ENCODE assay signal across 29 cellular contexts in genomic region chr5:181120761-181121160, GRCh38. TPM values are rescaled to one million over a fixed set of nuclear protein-coding genes. Genes with fewer than 3 reads are reported as not detected.
"Had no signal": no experiment of that assay in that cellular context is flagged by ENCODE, and none has a peak within 500 bp of the region (broad histone marks: within the 10 kb centered on the region; RNA-seq: fewer than 3 reads in every experiment).

No MANE protein-coding gene starts in this region.

- H3K9me3 ChIP-seq: MG63, SJSA1 had no signal

- H3K4me3 ChIP-seq: coronary artery, MG63, SJSA1 had no signal

- H3K36me3 ChIP-seq: MG63, SJSA1 had no signal

- ATAC-seq: activated CD4-positive, CD25-positive, alpha-beta regulatory T cell treated with anti-CD3 and anti-CD28 coated beads, Interleukin-2, amount 50 U/mL, for 24 hours; activated CD8-positive, alpha-beta T cell treated with anti-CD3 and anti-CD28 coated beads, Interleukin-2, amount 10 ng/mL, durations not matched to agents 7 days and 5 days had no signal

- H3K4me1 ChIP-seq: SJSA1 had no signal

- H3K27ac ChIP-seq: RWPE1, SJSA1 had no signal

- DNase-seq: activated CD4-positive, alpha-beta T cell treated with anti-CD3 and anti-CD28 coated beads for 48 hours; activated CD4-positive, alpha-beta T cell treated with anti-CD3 and anti-CD28 coated beads, Interleukin-2, amount 50 U/mL, for 4 hours; activated CD8-positive, alpha-beta memory T cell treated with anti-CD3 and anti-CD28 coated beads, Interleukin-2, amount 50 U/mL, for 48 hours; activated CD8-positive, alpha-beta T cell treated with anti-CD3 and anti-CD28 coated beads, Interleukin-2, amount 10 ng/mL, durations not matched to agents 7 days and 5 days; activated effector memory CD4-positive, alpha-beta T cell treated with Interleukin-2 at 50 U/mL for 16 hours; activated naive CD4-positive, alpha-beta T cell; activated T-cell treated with anti-CD3 and anti-CD28 coated beads, Interleukin-2, amount 50 U/mL, for 24 hours; aorta; central memory CD4-positive, alpha-beta T cell; MG63; MV-4-11; NCI-H1092 treated with DMSO at 0.1 percent for 48 hours; NCI-H1417 treated with DMSO at 0.1 percent for 48 hours; NCI-H1694; NCI-H2029; NCI-H2107; NCI-H2171 treated with DMSO at 0.1 percent for 48 hours; NCI-H345; NCI-H510A; NCI-H526 treated with DMSO at 0.1 percent for 48 hours; NCI-H82; SHP77 had no signal

RNA-seq across cellular contexts. Expression of gene OR2V1, which starts 10.2 kb away (rescaled TPM):
- total RNA-seq: activated CD8-positive, alpha-beta T cell treated with anti-CD3 and anti-CD28 coated beads, Interleukin-2, amount 10 ng/mL, durations not matched to agents 7 days and 5 days; activated T-helper 1 cell treated with anti-CD3 and anti-CD28 coated beads, Interleukin-12 subunit alpha, Interleukin-12 subunit beta, Interleukin-2, Interleukin-4 antibody, amounts not matched to agents 30 ng/mL and 10 ng/mL and 1 ng/mL, durations not matched to agents 14 hours and 24 hours and 36 hours; aorta; bronchial epithelial cell; chondrocyte; SJSA1 had no signal
- polyA plus RNA-seq: aorta had no signal

RNA-seq across cellular contexts. Expression of gene OR2V2, which starts 26.6 kb away (rescaled TPM):
- total RNA-seq: activated CD8-positive, alpha-beta T cell treated with anti-CD3 and anti-CD28 coated beads, Interleukin-2, amount 10 ng/mL, durations not matched to agents 7 days and 5 days; activated T-helper 1 cell treated with anti-CD3 and anti-CD28 coated beads, Interleukin-12 subunit alpha, Interleukin-12 subunit beta, Interleukin-2, Interleukin-4 antibody, amounts not matched to agents 30 ng/mL and 10 ng/mL and 1 ng/mL, durations not matched to agents 14 hours and 24 hours and 36 hours; aorta; bronchial epithelial cell; chondrocyte; SJSA1 had no signal
- polyA plus RNA-seq: aorta had no signal
